In the genomic region with DNA sequence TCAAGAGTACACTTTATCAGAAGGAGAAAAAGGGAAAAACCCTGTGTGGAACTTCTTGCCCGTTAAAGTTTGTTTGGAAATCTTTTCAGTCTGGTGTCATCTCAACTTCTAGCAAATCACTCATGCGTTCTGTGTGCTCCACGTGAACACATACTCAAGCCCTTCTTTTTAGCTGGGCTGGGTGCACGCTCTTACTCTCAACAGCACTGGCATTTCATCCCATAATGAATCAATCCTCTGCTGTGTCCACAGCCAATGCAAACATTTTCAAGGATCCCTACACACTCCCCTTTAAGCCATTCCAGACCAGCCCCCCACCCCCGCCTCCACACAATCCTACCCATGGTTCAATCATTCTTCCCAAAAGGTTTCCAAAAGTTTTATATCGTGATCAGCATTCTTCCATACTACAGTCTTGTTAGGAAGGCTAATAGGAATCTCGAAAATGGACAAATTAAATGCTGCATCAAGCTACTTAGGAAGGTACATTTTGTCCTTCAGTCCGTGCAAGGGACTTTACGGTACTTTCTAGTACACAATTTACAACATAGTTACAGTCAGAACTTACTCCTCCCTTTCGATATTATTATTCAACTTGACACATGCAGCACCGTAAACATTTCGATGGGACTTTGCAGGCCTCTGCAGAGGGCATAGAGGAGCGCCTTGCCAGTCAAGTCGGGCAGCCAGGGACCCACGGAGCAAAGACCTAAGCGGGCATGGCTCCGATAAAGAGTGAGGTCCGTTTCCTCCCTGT, we compare ENCODE assay signal across 8 cellular contexts.
DNase-seq lines count a peak whose midpoint lies in the region.

No MANE protein-coding gene starts in this region.

- peaks cover 27% of the 10 kb centered on the region for H3K4me1 ChIP-seq in iPS-20b (ENCODE audit: insufficient read depth, low read length)

- no peaks in the 10 kb centered on the region for H3K9me3 ChIP-seq in iPS-20b (ENCODE audit: insufficient read depth, low read depth, low read length)

- H3K4me3 Mint-ChIP-seq in activated naive CD4-positive, alpha-beta T cell treated with anti-CD3 and anti-CD28 coated beads, Interleukin-2, amount 50 U/mL, for 24 hours = peak overlapping the region; percentile 93
- peak overlapping the region; percentile 97 for H3K4me3 Mint-ChIP-seq in stimulated activated naive CD8-positive, alpha-beta T cell treated with anti-CD3 and anti-CD28 coated beads, Interleukin-15, Interleukin-2, amounts not matched to agents 100 ng/mL and 50 ng/mL, for 24 hours

- DNase-seq in NCI-H524 (lab: John Stamatoyannopoulos, UW) = peak; percentile 33 to 74
- DNase-seq in NCI-H524 treated with DMSO at 0.1 percent for 48 hours (lab: John Stamatoyannopoulos, UW) = no peak
- peak; percentile 42 for DNase-seq in HuH-7.5 (ENCODE audit: low spot score)
- no peak for DNase-seq in stimulated activated CD4-positive, alpha-beta T cell treated with anti-CD3 and anti-CD28 coated beads, Interleukin-12 subunit alpha, Interleukin-12 subunit beta, amount 100 ng/mL, for 4 hours
- DNase-seq in iPS-NIHi7 (ENCODE audit: extremely low spot score) = no peak

- H3K36me3 ChIP-seq in iPS-20b (ENCODE audit: insufficient read depth, low read depth, low read length) = no peaks in the 10 kb centered on the region

- H3K27me3 ChIP-seq in iPS-20b (ENCODE audit: insufficient read depth, low read length) = peaks cover 87% of the 10 kb centered on the region

- peak overlapping the region; percentile 92 for H3K27ac Mint-ChIP-seq in activated naive CD4-positive, alpha-beta T cell treated with anti-CD3 and anti-CD28 coated beads, Interleukin-2, amount 50 U/mL, for 24 hours
- H3K27ac Mint-ChIP-seq in stimulated activated naive CD8-positive, alpha-beta T cell treated with anti-CD3 and anti-CD28 coated beads, Interleukin-15, Interleukin-2, amounts not matched to agents 100 ng/mL and 50 ng/mL, for 24 hours = peak overlapping the region; percentile 95

- H3K27ac ChIP-seq in iPS-20b (ENCODE audit: low read length) = no peak overlapping the region

- no peaks in the 10 kb centered on the region for H3K36me3 Mint-ChIP-seq in activated naive CD4-positive, alpha-beta T cell treated with anti-CD3 and anti-CD28 coated beads, Interleukin-2, amount 50 U/mL, for 24 hours
- peaks cover 11% of the 10 kb centered on the region for H3K36me3 Mint-ChIP-seq in stimulated activated naive CD8-positive, alpha-beta T cell treated with anti-CD3 and anti-CD28 coated beads, Interleukin-15, Interleukin-2, amounts not matched to agents 100 ng/mL and 50 ng/mL, for 24 hours (ENCODE audit: low read depth)

- H3K4me1 Mint-ChIP-seq in activated naive CD4-positive, alpha-beta T cell treated with anti-CD3 and anti-CD28 coated beads, Interleukin-2, amount 50 U/mL, for 24 hours = peaks cover 60% of the 10 kb centered on the region
- peaks cover 44% of the 10 kb centered on the region for H3K4me1 Mint-ChIP-seq in stimulated activated naive CD8-positive, alpha-beta T cell treated with anti-CD3 and anti-CD28 coated beads, Interleukin-15, Interleukin-2, amounts not matched to agents 100 ng/mL and 50 ng/mL, for 24 hours (ENCODE audit: low read depth)

- H3K9ac ChIP-seq in iPS-20b (ENCODE audit: low read depth, low read length) = no peak overlapping the region

- no peaks in the 10 kb centered on the region for H3K27me3 Mint-ChIP-seq in activated naive CD4-positive, alpha-beta T cell treated with anti-CD3 and anti-CD28 coated beads, Interleukin-2, amount 50 U/mL, for 24 hours
- peaks cover 3% of the 10 kb centered on the region for H3K27me3 Mint-ChIP-seq in stimulated activated naive CD8-positive, alpha-beta T cell treated with anti-CD3 and anti-CD28 coated beads, Interleukin-15, Interleukin-2, amounts not matched to agents 100 ng/mL and 50 ng/mL, for 24 hours

- peak overlapping the region; percentile 74 for H3K4me3 ChIP-seq in iPS-20b (ENCODE audit: low read length)

- H3K9me3 Mint-ChIP-seq in activated naive CD4-positive, alpha-beta T cell treated with anti-CD3 and anti-CD28 coated beads, Interleukin-2, amount 50 U/mL, for 24 hours = no peaks in the 10 kb centered on the region
- no peaks in the 10 kb centered on the region for H3K9me3 Mint-ChIP-seq in stimulated activated naive CD8-positive, alpha-beta T cell treated with anti-CD3 and anti-CD28 coated beads, Interleukin-15, Interleukin-2, amounts not matched to agents 100 ng/mL and 50 ng/mL, for 24 hours

Comparison
In these comparisons a context has a peak if more than half of its experiments do, and no peak if none do; other contexts are left out.
1. DNase-seq: peak in NCI-H524 (2 of 2) and HuH-7.5 (single experiment); none in NCI-H524 treated with DMSO at 0.1 percent for 48 hours (single experiment), stimulated activated CD4-positive, alpha-beta T cell treated with anti-CD3 and anti-CD28 coated beads, Interleukin-12 subunit alpha, Interleukin-12 subunit beta, amount 100 ng/mL, for 4 hours (single experiment) and iPS-NIHi7 (single experiment).